ENCODE assay signal across 1 cellular context in genomic region chr9:97982719-97983523, GRCh38.
A peak's percentile ranks its signal among the peaks of the same experiment; 100 is the strongest.
TF ChIP-seq lines count a peak whose summit lies in the region.

Gene ANP32B (plus strand): TSS chr9:97983341. CDS start chr9:97983556, 215 bp downstream.

TF ChIP-seq in GM12878, 131 proteins besides CTCF, POLR2A, EP300 and RAD21 (continued from another document and continues in another):
- TF ChIP-seq PML (IDR thresholded peaks at IDR 0.05; ENCODE audit: low read length): 0 out of 2 replicates have a peak, but pooled peaks have one; percentile 45
- no peak for TF ChIP-seq TCF7 (IDR thresholded peaks at IDR 0.05; ENCODE audit: borderline replicate concordance)
- TF ChIP-seq RELA (IDR thresholded peaks at IDR 0.05; ENCODE audit: borderline replicate concordance, partially characterized antibody): no peak
- no peak for TF ChIP-seq PBX3 (IDR thresholded peaks at IDR 0.05; ENCODE audit: insufficient replicate concordance, low read depth, low read length)
- TF ChIP-seq BMI1 (IDR thresholded peaks at IDR 0.05; ENCODE audit: borderline replicate concordance): no peak
- TF ChIP-seq CBX3 (IDR thresholded peaks at IDR 0.05; ENCODE audit: borderline replicate concordance, low read depth): no peak
- TF ChIP-seq MYB (IDR thresholded peaks at IDR 0.05; ENCODE audit: borderline replicate concordance, low read depth, low read length): no peak
- TF ChIP-seq RB1 (IDR thresholded peaks at IDR 0.05; ENCODE audit: borderline replicate concordance): peak; percentile 24; the same call in 1 of the 2 replicates
- TF ChIP-seq E2F8 (IDR thresholded peaks at IDR 0.05; ENCODE audit: low read depth, partially characterized antibody): no peak
- no peak for TF ChIP-seq ZZZ3 (IDR thresholded peaks at IDR 0.05; ENCODE audit: control insufficient read depth, insufficient read length, low read depth)
- peak; percentile 99 for TF ChIP-seq SMARCA5 (IDR thresholded peaks at IDR 0.05)
- TF ChIP-seq PKNOX1 (IDR thresholded peaks at IDR 0.05): no peak
- TF ChIP-seq CHD2 (IDR thresholded peaks at IDR 0.05; ENCODE audit: borderline replicate concordance, low read depth, low read length): peak; percentile 0; the same call in 1 of the 2 replicates
- TF ChIP-seq IKZF1 (conservative IDR thresholded peaks at IDR 0.05): peak; percentile 79
- peak; percentile 48 for TF ChIP-seq MYC (IDR thresholded peaks at IDR 0.05; ENCODE audit: insufficient read depth, insufficient read length, insufficient replicate concordance, low read length, severe bottlenecking)
- TF ChIP-seq CBX5 (IDR thresholded peaks at IDR 0.05; ENCODE audit: low read depth): no peak
- TF ChIP-seq SUZ12 (IDR thresholded peaks at IDR 0.05; ENCODE audit: unreplicated experiment): no peak
- peak; percentile 88; the same call in 1 of the 2 replicates for TF ChIP-seq MAX (IDR thresholded peaks at IDR 0.05; ENCODE audit: low read depth, low read length)
- TF ChIP-seq MXI1 (IDR thresholded peaks at IDR 0.05; ENCODE audit: low read depth, low read length): peak; percentile 57; the same call in 1 of the 2 replicates
- no peak for TF ChIP-seq FOXK2 (IDR thresholded peaks at IDR 0.05)
- TF ChIP-seq SPI1 (IDR thresholded peaks at IDR 0.05; ENCODE audit: borderline replicate concordance, insufficient read depth, low read depth, low read length): peak; percentile 70
- no peak for TF ChIP-seq MTA3 (IDR thresholded peaks at IDR 0.05; ENCODE audit: borderline replicate concordance, low read length)
- TF ChIP-seq ZBED1 (IDR thresholded peaks at IDR 0.05; ENCODE audit: borderline replicate concordance): no peak
- TF ChIP-seq CHD1 (IDR thresholded peaks at IDR 0.05; ENCODE audit: low read depth, low read length): no peak
- TF ChIP-seq RELB (IDR thresholded peaks at IDR 0.05; ENCODE audit: low read depth): peak; percentile 19; the same call in 1 of the 2 replicates
- TF ChIP-seq HCFC1 (IDR thresholded peaks at IDR 0.05; ENCODE audit: low read length): no peak; the same call in 1 of the 2 replicates
- TF ChIP-seq BACH1 (IDR thresholded peaks at IDR 0.05; ENCODE audit: borderline replicate concordance): no peak; the same call in none of the 2 replicates
- no peak; the same call in 1 of the 2 replicates for TF ChIP-seq SIN3A (IDR thresholded peaks at IDR 0.05; ENCODE audit: low read depth, low read length)
- no peak for TF ChIP-seq CHD4 (IDR thresholded peaks at IDR 0.05)
- peak; percentile 44; the same call in 1 of the 2 replicates for TF ChIP-seq LARP7 (IDR thresholded peaks at IDR 0.05)
- TF ChIP-seq CREM (IDR thresholded peaks at IDR 0.05; ENCODE audit: low read depth): peak; percentile 56
- TF ChIP-seq POU2F2 (IDR thresholded peaks at IDR 0.05; ENCODE audit: borderline replicate concordance, low read depth, low read length): 0 out of 3 replicates have a peak, but pooled peaks have one; percentile 11
- peak; percentile 76 for TF ChIP-seq NKRF (conservative IDR thresholded peaks at IDR 0.05)
- no peak for TF ChIP-seq GABPA (IDR thresholded peaks at IDR 0.05; ENCODE audit: low read depth)
- 0 out of 2 replicates have a peak, but pooled peaks have one; percentile 54 for TF ChIP-seq TCF3 (IDR thresholded peaks at IDR 0.05; ENCODE audit: borderline replicate concordance, insufficient read depth, low read depth, low read length)
- peak; percentile 35; the same call in 1 of the 2 replicates for TF ChIP-seq CREB1 (IDR thresholded peaks at IDR 0.05; ENCODE audit: low read depth)
- no peak for TF ChIP-seq JUNB (IDR thresholded peaks at IDR 0.05)
- no peak for TF ChIP-seq STAT3 (IDR thresholded peaks at IDR 0.05; ENCODE audit: low read depth, low read length)
- no peak for TF ChIP-seq ZBTB33 (IDR thresholded peaks at IDR 0.05)
- TF ChIP-seq POLR2AphosphoS5 (IDR thresholded peaks at IDR 0.05; ENCODE audit: low read length): peak; percentile 29; the same call in 1 of the 2 replicates
- TF ChIP-seq ZBTB40 (IDR thresholded peaks at IDR 0.05; ENCODE audit: borderline replicate concordance): no peak; the same call in 1 of the 2 replicates
- TF ChIP-seq SREBF2 (IDR thresholded peaks at IDR 0.05; ENCODE audit: low read length): no peak
- no peak for TF ChIP-seq IRF5 (IDR thresholded peaks at IDR 0.05; ENCODE audit: borderline replicate concordance)
- TF ChIP-seq BCL11A (IDR thresholded peaks at IDR 0.05; ENCODE audit: low read depth, low read length): no peak
- TF ChIP-seq MEF2B (IDR thresholded peaks at IDR 0.05; ENCODE audit: partially characterized antibody, poor library complexity, severe bottlenecking): peak; percentile 35
- TF ChIP-seq ELK1 (IDR thresholded peaks at IDR 0.05; ENCODE audit: low read depth, low read length): no peak
- TF ChIP-seq ESRRA (IDR thresholded peaks at IDR 0.05; ENCODE audit: low read length): no peak
- no peak for TF ChIP-seq TBL1XR1 (IDR thresholded peaks at IDR 0.05; ENCODE audit: low read depth, low read length)
